Comparison of ENCODE assay signal across 9 cellular contexts in genomic region chr4:3791910-3792542, GRCh38. TPM values are rescaled to one million over a fixed set of nuclear protein-coding genes. Genes with fewer than 3 reads are reported as not detected.
DNase-seq lines count a peak whose midpoint lies in the region; ATAC-seq, FAIRE-seq and TF ChIP-seq lines count a peak whose summit lies in the region.
"Had no signal": no experiment of that assay in that cellular context is flagged by ENCODE, and none has a peak within 500 bp of the region (broad histone marks: within the 10 kb centered on the region; RNA-seq: fewer than 3 reads in every experiment).

No MANE protein-coding gene starts in this region.

- H2BK12ac ChIP-seq in trophoblast cell (ENCODE audit: low read length), result no peak overlapping the region

- no peak overlapping the region for H3K27ac ChIP-seq in endothelial cell of umbilical vein (ENCODE audit: insufficient read depth, low read depth, low read length)
- H3K27ac ChIP-seq in trophoblast cell (ENCODE audit: low read depth, low read length), result no peak overlapping the region
- H3K27ac ChIP-seq: coronary artery had no signal

- H3K23ac ChIP-seq in trophoblast cell (ENCODE audit: low read length), result no peak overlapping the region

- POLR2A ChIA-PET in endothelial cell of umbilical vein (lab: Charles Lee), result no interaction called here

- intact Hi-C loops in endothelial cell of umbilical vein (cut with micrococcal nuclease), result loop anchor here (2.0 kb wide), 1 partner anchor 89 kb away; no protein-coding TSS in a partner anchor

- no peaks in the 10 kb centered on the region for H4K20me1 ChIP-seq in endothelial cell of umbilical vein (replicated peaks; ENCODE audit: control insufficient read depth, extremely low read depth, insufficient read depth, low read length)

- H3K14ac ChIP-seq in trophoblast cell (ENCODE audit: low read length), result no peak overlapping the region

- dilution Hi-C loops in endothelial cell of umbilical vein (cut with MboI; ENCODE audit: extremely low pct_ligation_motif_present, low sequenced_read_pairs), result no loop called here

- H3K9me3 ChIP-seq in endothelial cell of umbilical vein (replicated peaks; ENCODE audit: control insufficient read depth, insufficient read depth, low read length) (no peaks in the 10 kb centered on the region), trophoblast cell (ENCODE audit: insufficient read depth, low read depth, low read length) (peaks cover 7% of the 10 kb centered on the region)

- no peaks in the 10 kb centered on the region for H3K36me3 ChIP-seq in endothelial cell of umbilical vein (ENCODE audit: control insufficient read depth in 2 of 2, extremely low read depth in 1 of 2, insufficient read depth in 2 of 2, low read length in 2 of 2)
- no peaks in the 10 kb centered on the region for H3K36me3 ChIP-seq in trophoblast cell (ENCODE audit: control insufficient read depth in 1 of 2, insufficient read depth in 2 of 2, low read length in 2 of 2)

- H3K4me2 ChIP-seq in endothelial cell of umbilical vein (ENCODE audit: insufficient read depth, low read length) (no peak overlapping the region), trophoblast cell (ENCODE audit: low read length) (no peak overlapping the region)

- ATAC-seq in GM18907 (IDR thresholded peaks at IDR 0.05; ENCODE audit: unreplicated experiment) (no peak), HG03039 (IDR thresholded peaks at IDR 0.05; ENCODE audit: unreplicated experiment) (no peak)

- H3K4me3 ChIP-seq in NB4 (ENCODE audit: low read depth, low read length), result no peak overlapping the region
- H3K4me3 ChIP-seq in endothelial cell of umbilical vein (replicated peaks in 1 of 3; ENCODE audit: insufficient read depth in 1 of 3, low read depth in 1 of 3, low read length in 3 of 3), result no peak overlapping the region
- H3K4me3 ChIP-seq in trophoblast cell (ENCODE audit: low read depth, low read length), result no peak overlapping the region
- H3K4me3 ChIP-seq: coronary artery had no signal

- no peak overlapping the region for H2AFZ ChIP-seq in endothelial cell of umbilical vein (ENCODE audit: low read depth, low read length)
- no peak overlapping the region for H2AFZ ChIP-seq in trophoblast cell (ENCODE audit: insufficient read depth, low read length, poor library complexity)

- in situ Hi-C loops in GM13977 (cut with MboI; ENCODE audit: low pct_unique_long_range_greater_than_20kb, low sequenced_read_pairs, unreplicated experiment), result no loop called here

- H3K4me1 ChIP-seq in endothelial cell of umbilical vein (ENCODE audit: control insufficient read depth, extremely low read depth, insufficient read depth, low read length) (no peaks in the 10 kb centered on the region), trophoblast cell (ENCODE audit: control insufficient read depth in 1 of 2, insufficient read depth in 2 of 2, low read length in 2 of 2) (no peaks in the 10 kb centered on the region)

- no peak overlapping the region for H3K4ac ChIP-seq in trophoblast cell (ENCODE audit: low read depth, low read length)

- H3K27me3 ChIP-seq in endothelial cell of umbilical vein (ENCODE audit: control insufficient read depth in 2 of 2, insufficient read depth in 2 of 2, low read length in 2 of 2) (no peaks in the 10 kb centered on the region), trophoblast cell (ENCODE audit: insufficient read depth, low read length) (no peaks in the 10 kb centered on the region)

- CTCF ChIA-PET in endothelial cell of umbilical vein (lab: Charles Lee), result interaction anchor here (2.5 kb wide), 1 partner anchor 89 kb away, joined by 8 read pairs; no protein-coding TSS in a partner anchor

- H2BK5ac ChIP-seq in trophoblast cell (ENCODE audit: low read depth, low read length, poor library complexity), result no peak overlapping the region

- H3K79me2 ChIP-seq in endothelial cell of umbilical vein (ENCODE audit: control insufficient read depth, insufficient read depth, low read length), result no peaks in the 10 kb centered on the region
- no peaks in the 10 kb centered on the region for H3K79me2 ChIP-seq in trophoblast cell (ENCODE audit: control insufficient read depth, insufficient read depth, low read length, poor library complexity)

- H4K8ac ChIP-seq in trophoblast cell (ENCODE audit: low read depth, low read length), result no peak overlapping the region

- no peaks in the 10 kb centered on the region for H3K79me1 ChIP-seq in trophoblast cell (ENCODE audit: low read length)

- no peak overlapping the region for H3K18ac ChIP-seq in trophoblast cell (ENCODE audit: low read length)

- no peaks in the 10 kb centered on the region for H3K9me1 ChIP-seq in endothelial cell of umbilical vein (replicated peaks; ENCODE audit: control insufficient read depth, extremely low read depth, insufficient read depth, low read length)

- no peak overlapping the region for H4K91ac ChIP-seq in trophoblast cell (ENCODE audit: low read depth, low read length)

- TF ChIP-seq POLR2A in NB4 (IDR thresholded peaks at IDR 0.05; ENCODE audit: extremely low read depth, insufficient read length) (no peak), endothelial cell of umbilical vein (IDR thresholded peaks at IDR 0.05; ENCODE audit: low read depth, low read length) (no peak)

- H4K12ac ChIP-seq in trophoblast cell (ENCODE audit: low read depth, low read length), result no peak overlapping the region

- H2AK5ac ChIP-seq in trophoblast cell (ENCODE audit: low read length), result no peak overlapping the region

- no peak overlapping the region for H3K9ac ChIP-seq in endothelial cell of umbilical vein (replicated peaks; ENCODE audit: extremely low read depth, insufficient read depth, low read length)
- no peak overlapping the region for H3K9ac ChIP-seq in trophoblast cell (ENCODE audit: low read length)

- DNase-seq in GM13977 (ENCODE audit: low spot score), result peak; percentile 63
- DNase-seq in NB4 (ENCODE audit: low read depth), result peak; percentile 52
- DNase-seq in endothelial cell of umbilical vein (ENCODE audit: low read depth, low spot score), result peak; percentile 16
- DNase-seq in trophoblast cell, result peak; percentile 50 to 77
- no peak for DNase-seq in cerebellum (ENCODE audit: low spot score)
- no peak for DNase-seq in NCI-H2196 (lab: John Stamatoyannopoulos, UW; ENCODE audit: unreplicated experiment)

- no peak for TF ChIP-seq CTCF in GM13977 (IDR thresholded peaks at IDR 0.05; ENCODE audit: extremely low read depth, insufficient read depth, missing control alignments)
- no peak for TF ChIP-seq CTCF in NB4 (IDR thresholded peaks at IDR 0.05; ENCODE audit: low read depth, low read length)
- no peak for TF ChIP-seq CTCF in endothelial cell of umbilical vein (IDR thresholded peaks at IDR 0.05; ENCODE audit: extremely low read depth in 1 of 2, insufficient read depth in 1 of 2, low read depth in 1 of 2, low read length in 2 of 2)

- H2BK120ac ChIP-seq in trophoblast cell (ENCODE audit: insufficient read depth, low read length, poor library complexity), result no peak overlapping the region

- BruUV-seq in endothelial cell of umbilical vein (replicated peaks; lab: Mats Ljungman, UMichigan), result no TSS peak

- FAIRE-seq in endothelial cell of umbilical vein (lab: Jason Lieb, UNC), result no peak

- WGBS in trophoblast cell (ENCODE audit: extremely low coverage, insufficient coverage, insufficient read length), result no CpG with 5 or more reads among the region's 13 CpGs

TF ChIP-seq in endothelial cell of umbilical vein, 7 proteins besides CTCF, POLR2A, EP300 and RAD21:
- TF ChIP-seq JUN (IDR thresholded peaks at IDR 0.05; ENCODE audit: borderline replicate concordance, insufficient read depth, insufficient read length, low read depth) (no peak), EZH2 (IDR thresholded peaks at IDR 0.05; ENCODE audit: borderline replicate concordance, low read depth, low read length, severe bottlenecking) (no peak), FOS (IDR thresholded peaks at IDR 0.05; ENCODE audit: borderline replicate concordance, insufficient read depth, low read length) (no peak), MYC (IDR thresholded peaks at IDR 0.05; ENCODE audit: low read depth, low read length) (no peak), MAX (IDR thresholded peaks at IDR 0.05; ENCODE audit: insufficient read depth, insufficient read length) (no peak), GATA2 (IDR thresholded peaks at IDR 0.05; ENCODE audit: insufficient read depth, insufficient read length, low read depth, low read length) (no peak), POLR2AphosphoS5 (IDR thresholded peaks at IDR 0.05; ENCODE audit: insufficient read depth, low read depth, low read length) (no peak)

RNA-seq across cellular contexts. Expression of gene ADRA2C, which starts 25.8 kb away (rescaled TPM):
- total RNA-seq in endothelial cell of umbilical vein (0.40 TPM in 1 of 2 replicates, not detected in the other), cerebellum (5.3 TPM)
- 0.03 and 0.06 TPM in 2 replicates for polyA plus RNA-seq in endothelial cell of umbilical vein
- polyA plus RNA-seq in endothelial cell of umbilical vein (2011; cell fraction: cytosol; rRNA removed), result 0.05 TPM in 1 of 2 replicates, not detected in the other
- 0.08 TPM in 1 of 2 replicates, not detected in the other for polyA plus RNA-seq in endothelial cell of umbilical vein (2011; cell fraction: nucleus; rRNA removed)
- 0.10 TPM in 1 of 2 replicates, not detected in the other for polyA plus RNA-seq in endothelial cell of umbilical vein (2012)
- 0.22 TPM in 1 of 2 replicates, not detected in the other for polyA minus RNA-seq in endothelial cell of umbilical vein
- not detected for polyA minus RNA-seq in endothelial cell of umbilical vein (2011; cell fraction: cytosol; rRNA and poly(A)+ RNA removed)
- polyA minus RNA-seq in endothelial cell of umbilical vein (2011; cell fraction: nucleus; rRNA and poly(A)+ RNA removed), result not detected in 2 replicates
- 5.4 and 6.4 TPM in 2 replicates for polyA plus RNA-seq in trophoblast cell (2013)

Comparison
In these comparisons a context has a peak if more than half of its experiments do, and no peak if none do; other contexts are left out.
1. DNase-seq: peak in GM13977 (single experiment), NB4 (single experiment), endothelial cell of umbilical vein (single experiment) and trophoblast cell (2 of 2); none in cerebellum (single experiment) and NCI-H2196 (single experiment).